8 cellular contexts compared by ENCODE assay signal in the genomic region with DNA sequence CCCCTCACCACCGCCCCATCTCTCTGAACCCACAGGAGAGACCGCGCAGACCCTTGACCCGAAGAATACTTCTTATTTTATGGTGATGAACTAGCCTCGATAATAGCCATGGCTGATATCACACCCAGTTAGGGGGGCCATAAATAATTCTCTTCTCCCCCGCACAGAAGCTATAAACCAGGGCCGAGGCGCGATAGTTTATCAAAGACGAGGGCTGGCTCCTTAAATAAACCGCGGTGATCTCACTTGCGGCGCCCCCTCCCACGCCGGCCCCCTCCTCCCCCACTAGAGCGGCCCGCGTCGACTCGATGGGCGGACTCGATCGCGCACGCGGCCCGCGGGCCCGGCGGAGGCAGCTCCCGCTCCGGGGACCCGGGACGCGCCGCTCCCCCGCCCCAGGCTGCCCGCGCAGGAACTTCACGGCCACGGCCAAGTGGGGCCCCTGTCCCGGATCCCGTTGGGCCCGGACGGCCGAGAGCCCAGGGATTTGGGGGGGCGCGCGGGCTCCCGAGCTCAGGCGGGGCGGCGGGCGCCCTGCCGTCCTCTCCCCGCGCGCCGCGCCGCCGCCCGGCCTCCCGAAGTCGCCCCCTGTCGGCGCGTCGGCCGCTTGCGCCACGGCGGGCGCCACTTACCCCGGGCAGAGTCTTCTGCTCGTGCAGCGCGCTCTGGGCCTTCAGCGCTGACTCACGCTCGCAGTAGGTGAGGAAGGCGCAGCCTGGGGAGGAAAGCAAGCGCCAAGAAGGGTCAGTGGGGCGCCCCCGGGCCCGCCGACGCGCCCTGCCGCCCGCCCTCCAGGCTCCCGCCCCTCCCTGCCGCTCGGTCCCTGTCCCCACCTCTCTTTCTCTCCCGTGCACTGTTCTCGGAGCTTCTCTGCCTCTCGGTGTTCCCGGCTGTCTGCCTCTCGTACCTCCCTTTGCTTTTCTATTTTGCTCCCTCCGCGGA.
A peak's percentile ranks its signal among the peaks of the same experiment; 100 is the strongest.
DNase-seq lines count a peak whose midpoint lies in the region; ATAC-seq, FAIRE-seq and TF ChIP-seq lines count a peak whose summit lies in the region.

No MANE protein-coding gene starts in this region.

- peaks cover 18% of the 10 kb centered on the region for H3K27me3 ChIP-seq in bronchial epithelial cell (ENCODE audit: control insufficient read depth, insufficient read depth, low read length)
- peaks cover 55% of the 10 kb centered on the region for H3K27me3 ChIP-seq in lower lobe of right lung (ENCODE audit: low read depth)
- peaks cover 0 to 77% of the 10 kb centered on the region in 2 donors for H3K27me3 ChIP-seq in tibial artery

- H3K9me3 ChIP-seq in lower lobe of right lung (no peaks in the 10 kb centered on the region), tibial artery (no peaks in the 10 kb centered on the region)

- H3K4me3 ChIP-seq in bronchial epithelial cell (ENCODE audit: low read depth, low read length) (no peak overlapping the region), lower lobe of right lung (no peak overlapping the region), tibial artery (no peak overlapping the region)

- H3K27ac ChIP-seq in lower lobe of right lung: no peak overlapping the region
- no peak overlapping the region for H3K27ac ChIP-seq in tibial artery

- DNase-seq in DMS153 treated with DMSO at 0.1 percent for 48 hours (lab: John Stamatoyannopoulos, UW; ENCODE audit: unreplicated experiment): peak; percentile 51
- DNase-seq in HuH-7 (ENCODE audit: low spot score): peak; percentile 28
- DNase-seq in bronchial epithelial cell (ENCODE audit: low read depth): peak; percentile 35
- DNase-seq in lower lobe of right lung: no peak
- no peak for DNase-seq in tibial artery
- DNase-seq in effector CD8-positive, alpha-beta T cell (lab: John Stamatoyannopoulos, UW): no peak
- no peak for DNase-seq in medulla oblongata (ENCODE audit: extremely low spot score)

- peak; percentile 46 for TF ChIP-seq CTCF in bronchial epithelial cell (IDR thresholded peaks at IDR 0.05; ENCODE audit: insufficient read depth, low read length, severe bottlenecking)
- TF ChIP-seq CTCF in lower lobe of right lung (IDR thresholded peaks at IDR 0.05): no peak
- no peak for TF ChIP-seq CTCF in tibial artery (IDR thresholded peaks at IDR 0.05)

- H3K36me3 ChIP-seq in bronchial epithelial cell (ENCODE audit: control insufficient read depth, insufficient read depth, low read length): no peaks in the 10 kb centered on the region
- no peaks in the 10 kb centered on the region for H3K36me3 ChIP-seq in lower lobe of right lung
- H3K36me3 ChIP-seq in tibial artery: no peaks in the 10 kb centered on the region

- FAIRE-seq in bronchial epithelial cell (lab: Jason Lieb, UNC): no peak

- intact Hi-C loops in lower lobe of right lung (cut with DNase I) (no loop called here), tibial artery (cut with DNase I; ENCODE audit: low total_unique reads) (no loop called here)

- ATAC-seq in lower lobe of right lung (peak; percentile 58 to 71), HG03457 (IDR thresholded peaks at IDR 0.05; ENCODE audit: unreplicated experiment) (no peak)

- H3K4me1 ChIP-seq in lower lobe of right lung: no peaks in the 10 kb centered on the region
- peaks cover 0 to 11% (median 7%) of the 10 kb centered on the region in 4 donors for H3K4me1 ChIP-seq in tibial artery

Comparison
In these comparisons a context has a peak if more than half of its experiments do, and no peak if none do; other contexts are left out.
1. DNase-seq: peak in DMS153 treated with DMSO at 0.1 percent for 48 hours (single experiment), HuH-7 (single experiment) and bronchial epithelial cell (single experiment); none in lower lobe of right lung (single experiment), tibial artery (0 of 2), effector CD8-positive, alpha-beta T cell (single experiment) and medulla oblongata (single experiment).